In genomic region chr20:57769756-57770155, GRCh38 we compare ENCODE assay signal across 27 cellular contexts. TPM values are rescaled to one million over a fixed set of nuclear protein-coding genes. Genes with fewer than 3 reads are reported as not detected.
DNase-seq lines count a peak whose midpoint lies in the region; ATAC-seq and TF ChIP-seq lines count a peak whose summit lies in the region.
"Had no signal": no experiment of that assay in that cellular context is flagged by ENCODE, and none has a peak within 500 bp of the region (broad histone marks: within the 10 kb centered on the region; RNA-seq: fewer than 3 reads in every experiment).

No MANE protein-coding gene starts in this region.

- H3K4me3 ChIP-seq in GM12865 (ENCODE audit: low read depth, low read length) (no peak overlapping the region), WERI-Rb-1 (ENCODE audit: low read depth, low read length) (no peak overlapping the region)
- H3K4me3 ChIP-seq: pancreas, transverse colon had no signal

- intact Hi-C loops in sciatic nerve (cut with DNase I) = no loop called here

- CTCF ChIA-PET in activated naive CD4-positive, alpha-beta T cell treated with anti-CD3 and anti-CD28 coated beads, Interleukin-2, amount 10 ng/mL, durations not matched to agents 7 days and 5 days (lab: Charles Lee) = no interaction called here

- H3K9me3 ChIP-seq in WERI-Rb-1 (ENCODE audit: severe bottlenecking) = no peaks in the 10 kb centered on the region
- H3K9me3 ChIP-seq: Caco-2, pancreas, transverse colon had no signal

- H3K4me1 Mint-ChIP-seq in endothelial cell (ENCODE audit: unreplicated experiment) = peaks cover 41% of the 10 kb centered on the region
- no peaks in the 10 kb centered on the region for H3K4me1 Mint-ChIP-seq in activated naive CD4-positive, alpha-beta T cell treated with anti-CD3 and anti-CD28 coated beads, Interleukin-2, amount 10 ng/mL, durations not matched to agents 7 days and 5 days
- H3K4me1 Mint-ChIP-seq: B cell had no signal

- H3K9me3 Mint-ChIP-seq in endothelial cell (ENCODE audit: unreplicated experiment) = no peaks in the 10 kb centered on the region
- no peaks in the 10 kb centered on the region for H3K9me3 Mint-ChIP-seq in activated naive CD4-positive, alpha-beta T cell treated with anti-CD3 and anti-CD28 coated beads, Interleukin-2, amount 10 ng/mL, durations not matched to agents 7 days and 5 days
- H3K9me3 Mint-ChIP-seq: activated CD4-positive, alpha-beta T cell treated with anti-CD3 and anti-CD28 coated beads, Interleukin-2, amount 10 ng/mL, durations not matched to agents 24 days and 14 days; activated T-helper 2 cell treated with anti-CD3 and anti-CD28 coated beads, Interferon-gamma antibody, Interleukin-2, Interleukin-4, amounts not matched to agents 10 μg/mL and 5 μg/mL and 100 μg/mL, durations not matched to agents 14 hours and 24 hours and 36 hours; T-cell had no signal

- no peaks in the 10 kb centered on the region for H3K27me3 Mint-ChIP-seq in endothelial cell (ENCODE audit: unreplicated experiment)
- H3K27me3 Mint-ChIP-seq in activated naive CD4-positive, alpha-beta T cell treated with anti-CD3 and anti-CD28 coated beads, Interleukin-2, amount 10 ng/mL, durations not matched to agents 7 days and 5 days = peaks cover 16% of the 10 kb centered on the region

- TF ChIP-seq CTCF in GM12865 (IDR thresholded peaks at IDR 0.05; ENCODE audit: insufficient read depth, low read depth, low read length, missing control alignments) = no peak
- TF ChIP-seq CTCF in endothelial cell (IDR thresholded peaks at IDR 0.05; ENCODE audit: unreplicated experiment) = no peak
- TF ChIP-seq CTCF in WERI-Rb-1 (IDR thresholded peaks at IDR 0.05; ENCODE audit: low read depth, low read length) = no peak

- H3K27me3 ChIP-seq in WERI-Rb-1 (ENCODE audit: insufficient read depth, low read depth, severe bottlenecking) = no peaks in the 10 kb centered on the region
- H3K27me3 ChIP-seq: pancreas, transverse colon had no signal

- DNase-seq in GM12865 (ENCODE audit: low read depth) (peak; percentile 44), M059J (ENCODE audit: low read depth) (peak; percentile 68), endothelial cell (ENCODE audit: low spot score) (no peak), sciatic nerve (ENCODE audit: low spot score) (peak; percentile 14), WERI-Rb-1 (no peak)
- DNase-seq in activated naive CD4-positive, alpha-beta T cell treated with anti-CD3 and anti-CD28 coated beads, Interleukin-2, amount 10 ng/mL, durations not matched to agents 7 days and 5 days = no peak
- DNase-seq: activated CD4-positive, alpha-beta T cell treated with anti-CD3 and anti-CD28 coated beads, Interleukin-2, amount 10 ng/mL, durations not matched to agents 24 days and 14 days; foreskin melanocyte; kidney; mammary epithelial cell; naive thymus-derived CD4-positive, alpha-beta T cell; NCI-H1048; NCI-H1930; NCI-H226; OCI-M1; pancreas; SIG-M5; stimulated activated CD4-positive, alpha-beta T cell treated with anti-CD3 and anti-CD28 coated beads, Interleukin-2, amount 100 ng/mL, for 48 hours; stimulated activated naive CD8-positive, alpha-beta T cell treated with anti-CD3 and anti-CD28 coated beads, Interleukin-15, Interleukin-2, amounts not matched to agents 100 U/mL and 50 U/mL, for 24 hours; T-cell; transverse colon had no signal

- no peaks in the 10 kb centered on the region for H3K36me3 Mint-ChIP-seq in endothelial cell (ENCODE audit: low read depth, unreplicated experiment)
- no peaks in the 10 kb centered on the region for H3K36me3 Mint-ChIP-seq in activated naive CD4-positive, alpha-beta T cell treated with anti-CD3 and anti-CD28 coated beads, Interleukin-2, amount 10 ng/mL, durations not matched to agents 7 days and 5 days
- H3K36me3 Mint-ChIP-seq: naive thymus-derived CD4-positive, alpha-beta T cell; T-cell had no signal

- no peaks in the 10 kb centered on the region for H3K36me3 ChIP-seq in WERI-Rb-1
- H3K36me3 ChIP-seq: pancreas, transverse colon had no signal

- peak overlapping the region; percentile 26 for H3K4me3 Mint-ChIP-seq in endothelial cell (ENCODE audit: unreplicated experiment)
- H3K4me3 Mint-ChIP-seq in activated naive CD4-positive, alpha-beta T cell treated with anti-CD3 and anti-CD28 coated beads, Interleukin-2, amount 10 ng/mL, durations not matched to agents 7 days and 5 days = no peak overlapping the region
- H3K4me3 Mint-ChIP-seq: activated CD4-positive, alpha-beta T cell treated with anti-CD3 and anti-CD28 coated beads, Interleukin-2, amount 10 ng/mL, durations not matched to agents 24 days and 14 days; B cell; naive thymus-derived CD4-positive, alpha-beta T cell; T-cell had no signal

- H3K27ac Mint-ChIP-seq in endothelial cell (ENCODE audit: unreplicated experiment) = peak overlapping the region; percentile 95
- no peak overlapping the region for H3K27ac Mint-ChIP-seq in activated naive CD4-positive, alpha-beta T cell treated with anti-CD3 and anti-CD28 coated beads, Interleukin-2, amount 10 ng/mL, durations not matched to agents 7 days and 5 days
- H3K27ac Mint-ChIP-seq: activated CD4-positive, alpha-beta T cell treated with anti-CD3 and anti-CD28 coated beads, Interleukin-2, amount 10 ng/mL, durations not matched to agents 24 days and 14 days; activated T-helper 2 cell treated with anti-CD3 and anti-CD28 coated beads, Interferon-gamma antibody, Interleukin-2, Interleukin-4, amounts not matched to agents 10 μg/mL and 5 μg/mL and 100 μg/mL, durations not matched to agents 14 hours and 24 hours and 36 hours; B cell; naive thymus-derived CD4-positive, alpha-beta T cell; T-cell had no signal

- ATAC-seq in sciatic nerve (no peak), HG02970 (IDR thresholded peaks at IDR 0.05; ENCODE audit: low FRiP score, unreplicated experiment) (no peak)
- ATAC-seq: naive thymus-derived CD4-positive, alpha-beta T cell; pancreas; stimulated activated naive CD8-positive, alpha-beta T cell treated with anti-CD3 and anti-CD28 coated beads, Interleukin-15, Interleukin-2, amounts not matched to agents 100 U/mL and 50 U/mL, for 24 hours; T-cell had no signal

- H3K27ac ChIP-seq in WERI-Rb-1 = no peak overlapping the region
- H3K27ac ChIP-seq: epithelial cell of prostate, KMS-11, pancreas, transverse colon had no signal

RNA-seq across cellular contexts. Expression of gene PMEPA1, which starts 59.9 kb away (rescaled TPM):
- total RNA-seq in M059J (2014; rRNA removed; shearing (Covaris generic)) = 7.5 and 14.6 TPM in 2 replicates
- total RNA-seq in endothelial cell (ENCODE audit: unreplicated experiment) (61.3 TPM), sciatic nerve (26.3 TPM)

Comparison
In these comparisons a context has a peak if more than half of its experiments do, and no peak if none do; other contexts are left out.
1. DNase-seq: peak in GM12865 (single experiment), M059J (single experiment) and sciatic nerve (single experiment); none in endothelial cell (single experiment), WERI-Rb-1 (single experiment) and activated naive CD4-positive, alpha-beta T cell treated with anti-CD3 and anti-CD28 coated beads, Interleukin-2, amount 10 ng/mL, durations not matched to agents 7 days and 5 days (single experiment).